Comparison of ENCODE assay signal across 1 cellular context in genomic region chr5:139979943-139980342, GRCh38.
TF ChIP-seq lines count a peak whose summit lies in the region.

No MANE protein-coding gene starts in this region.

TF ChIP-seq in K562, 482 proteins besides CTCF, POLR2A, EP300 and RAD21 (continued from another document):
- TF ChIP-seq, protein P1, sequence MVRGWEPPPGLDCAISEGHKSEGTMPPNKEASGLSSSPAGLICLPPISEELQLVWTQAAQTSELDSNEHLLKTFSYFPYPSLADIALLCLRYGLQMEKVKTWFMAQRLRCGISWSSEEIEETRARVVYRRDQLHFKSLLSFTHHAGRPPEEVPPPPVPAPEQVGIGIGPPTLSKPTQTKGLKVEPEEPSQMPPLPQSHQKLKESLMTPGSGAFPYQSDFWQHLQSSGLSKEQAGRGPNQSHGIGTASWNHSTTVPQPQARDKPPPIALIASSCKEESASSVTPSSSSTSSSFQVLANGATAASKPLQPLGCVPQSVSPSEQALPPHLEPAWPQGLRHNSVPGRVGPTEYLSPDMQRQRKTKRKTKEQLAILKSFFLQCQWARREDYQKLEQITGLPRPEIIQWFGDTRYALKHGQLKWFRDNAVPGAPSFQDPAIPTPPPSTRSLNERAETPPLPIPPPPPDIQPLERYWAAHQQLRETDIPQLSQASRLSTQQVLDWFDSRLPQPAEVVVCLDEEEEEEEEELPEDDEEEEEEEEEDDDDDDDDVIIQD (CRISPR knock-in tag; IDR thresholded peaks at IDR 0.05), result no peak
- no peak for TF ChIP-seq TRIM24 (IDR thresholded peaks at IDR 0.05)
- TF ChIP-seq CEBPG (CRISPR knock-in tag; IDR thresholded peaks at IDR 0.05), result no peak
- TF ChIP-seq CEBPG (tag; conservative IDR thresholded peaks at IDR 0.05 in 1 of 2, IDR thresholded peaks at IDR 0.05 in 1 of 2), result peak in 1 of 2 experiments; percentile 75; a peak in 2 of 4 replicates
- TF ChIP-seq, protein P2, sequence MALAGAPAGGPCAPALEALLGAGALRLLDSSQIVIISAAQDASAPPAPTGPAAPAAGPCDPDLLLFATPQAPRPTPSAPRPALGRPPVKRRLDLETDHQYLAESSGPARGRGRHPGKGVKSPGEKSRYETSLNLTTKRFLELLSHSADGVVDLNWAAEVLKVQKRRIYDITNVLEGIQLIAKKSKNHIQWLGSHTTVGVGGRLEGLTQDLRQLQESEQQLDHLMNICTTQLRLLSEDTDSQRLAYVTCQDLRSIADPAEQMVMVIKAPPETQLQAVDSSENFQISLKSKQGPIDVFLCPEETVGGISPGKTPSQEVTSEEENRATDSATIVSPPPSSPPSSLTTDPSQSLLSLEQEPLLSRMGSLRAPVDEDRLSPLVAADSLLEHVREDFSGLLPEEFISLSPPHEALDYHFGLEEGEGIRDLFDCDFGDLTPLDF (CRISPR knock-in tag; IDR thresholded peaks at IDR 0.05), result no peak
- peak; percentile 85 for TF ChIP-seq ETV1 (tag; conservative IDR thresholded peaks at IDR 0.05; ENCODE audit: low read depth)
- no peak for TF ChIP-seq ARID1B (IDR thresholded peaks at IDR 0.05)
- no peak for TF ChIP-seq KHSRP (IDR thresholded peaks at IDR 0.05)
- no peak for TF ChIP-seq RFX7 (CRISPR knock-in tag; IDR thresholded peaks at IDR 0.05)
- peak; percentile 63 for TF ChIP-seq CTBP1 (IDR thresholded peaks at IDR 0.05; ENCODE audit: borderline replicate concordance)
- TF ChIP-seq, protein P3, sequence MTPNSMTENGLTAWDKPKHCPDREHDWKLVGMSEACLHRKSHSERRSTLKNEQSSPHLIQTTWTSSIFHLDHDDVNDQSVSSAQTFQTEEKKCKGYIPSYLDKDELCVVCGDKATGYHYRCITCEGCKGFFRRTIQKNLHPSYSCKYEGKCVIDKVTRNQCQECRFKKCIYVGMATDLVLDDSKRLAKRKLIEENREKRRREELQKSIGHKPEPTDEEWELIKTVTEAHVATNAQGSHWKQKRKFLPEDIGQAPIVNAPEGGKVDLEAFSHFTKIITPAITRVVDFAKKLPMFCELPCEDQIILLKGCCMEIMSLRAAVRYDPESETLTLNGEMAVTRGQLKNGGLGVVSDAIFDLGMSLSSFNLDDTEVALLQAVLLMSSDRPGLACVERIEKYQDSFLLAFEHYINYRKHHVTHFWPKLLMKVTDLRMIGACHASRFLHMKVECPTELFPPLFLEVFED (CRISPR knock-in tag; conservative IDR thresholded peaks at IDR 0.05), result no peak
- TF ChIP-seq MCM7 (IDR thresholded peaks at IDR 0.05), result no peak
- TF ChIP-seq ZNF280B (CRISPR knock-in tag; IDR thresholded peaks at IDR 0.05), result no peak
- TF ChIP-seq, protein P4, sequence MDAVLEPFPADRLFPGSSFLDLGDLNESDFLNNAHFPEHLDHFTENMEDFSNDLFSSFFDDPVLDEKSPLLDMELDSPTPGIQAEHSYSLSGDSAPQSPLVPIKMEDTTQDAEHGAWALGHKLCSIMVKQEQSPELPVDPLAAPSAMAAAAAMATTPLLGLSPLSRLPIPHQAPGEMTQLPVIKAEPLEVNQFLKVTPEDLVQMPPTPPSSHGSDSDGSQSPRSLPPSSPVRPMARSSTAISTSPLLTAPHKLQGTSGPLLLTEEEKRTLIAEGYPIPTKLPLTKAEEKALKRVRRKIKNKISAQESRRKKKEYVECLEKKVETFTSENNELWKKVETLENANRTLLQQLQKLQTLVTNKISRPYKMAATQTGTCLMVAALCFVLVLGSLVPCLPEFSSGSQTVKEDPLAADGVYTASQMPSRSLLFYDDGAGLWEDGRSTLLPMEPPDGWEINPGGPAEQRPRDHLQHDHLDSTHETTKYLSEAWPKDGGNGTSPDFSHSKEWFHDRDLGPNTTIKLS (IDR thresholded peaks at IDR 0.05; ENCODE audit: borderline replicate concordance, low read depth), result no peak
- no peak for TF ChIP-seq HNRNPL (IDR thresholded peaks at IDR 0.05; ENCODE audit: low read depth, low read length)
- no peak for TF ChIP-seq BACH1 (tag; IDR thresholded peaks at IDR 0.05)
- TF ChIP-seq THRAP3 (IDR thresholded peaks at IDR 0.05; ENCODE audit: borderline replicate concordance), result no peak
- no peak for TF ChIP-seq ZBTB12 (CRISPR knock-in tag; IDR thresholded peaks at IDR 0.05)
- TF ChIP-seq ZBTB43 (CRISPR knock-in tag; IDR thresholded peaks at IDR 0.05), result no peak
- TF ChIP-seq ZC3H4 (CRISPR knock-in tag; IDR thresholded peaks at IDR 0.05; ENCODE audit: borderline replicate concordance), result no peak
- TF ChIP-seq ATF1 (CRISPR knock-in tag; IDR thresholded peaks at IDR 0.05), result no peak
- no peak for TF ChIP-seq ATF1 (tag; IDR thresholded peaks at IDR 0.05)
- TF ChIP-seq DNMT1 (IDR thresholded peaks at IDR 0.05), result no peak
